ENCODE assay signal across 22 cellular contexts in the genomic region with DNA sequence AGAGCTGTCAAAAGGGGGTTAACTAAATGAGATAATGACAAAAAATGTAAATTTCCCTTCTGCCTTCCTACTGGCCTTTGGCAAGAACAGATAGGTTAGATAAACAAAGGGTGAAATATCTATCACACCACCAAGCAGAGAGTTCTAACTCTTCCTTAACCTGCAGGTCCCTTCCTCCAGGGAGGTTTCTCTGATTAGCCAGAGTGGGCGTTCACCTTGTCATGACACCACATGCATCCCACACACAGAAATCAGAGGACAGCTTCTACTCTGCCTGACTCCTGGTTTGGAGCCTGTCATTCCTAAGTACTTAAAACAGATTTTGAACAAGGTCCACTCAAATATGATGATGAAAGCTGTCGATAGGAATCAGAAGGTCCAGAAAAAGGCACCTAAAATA.
DNase-seq lines count a peak whose midpoint lies in the region; ATAC-seq, FAIRE-seq and TF ChIP-seq lines count a peak whose summit lies in the region.
"Had no signal": no experiment of that assay in that cellular context is flagged by ENCODE, and none has a peak within 500 bp of the region (broad histone marks: within the 10 kb centered on the region; RNA-seq: fewer than 3 reads in every experiment).

No MANE protein-coding gene starts in this region.

- H2AK5ac ChIP-seq in IMR-90 (ENCODE audit: low read depth, low read length) = 0 out of 2 replicates have a peak overlapping the region, but pooled peaks have one; percentile 57

- H4K20me1 ChIP-seq in IMR-90 (ENCODE audit: insufficient read depth, low read length) (no peaks in the 10 kb centered on the region), K562 (replicated peaks; ENCODE audit: control insufficient read depth, insufficient read depth, low read length) (no peaks in the 10 kb centered on the region), osteoblast (ENCODE audit: insufficient read depth, low read length) (no peaks in the 10 kb centered on the region)
- H4K20me1 ChIP-seq: BLaER1 had no signal

- 0 out of 2 replicates have a peak overlapping the region, but pooled peaks have one; percentile 31 for H2BK20ac ChIP-seq in IMR-90 (ENCODE audit: low read depth, low read length)

- H3K4ac ChIP-seq in IMR-90 (ENCODE audit: low read depth, low read length) = peak overlapping the region; percentile 59; the same call in 1 of the 2 replicates

- H3K79me1 ChIP-seq in IMR-90 (ENCODE audit: low read depth in 1 of 2, low read length in 2 of 2) = peaks cover 4 to 25% of the 10 kb centered on the region in 2 experiments

- no CpG with 5 or more reads among the region's 2 CpGs for WGBS in IMR-90 (ENCODE audit: extremely low coverage in 2 of 2, insufficient read length in 1 of 2), 2 experiments
- 87% methylated on average over 2 of the region's 2 CpGs for WGBS in K562 (ENCODE audit: insufficient coverage, low coverage, missing lambda C conversion rate)

- H3K27ac ChIP-seq in CD4-positive, CD25-positive, alpha-beta regulatory T cell (ENCODE audit: insufficient read depth, low read length, poor library complexity, severe bottlenecking) = no peak overlapping the region
- 0 out of 2 replicates have a peak overlapping the region, but pooled peaks have one; percentile 9 for H3K27ac ChIP-seq in IMR-90 (ENCODE audit: insufficient read depth, low read length)
- H3K27ac ChIP-seq in K562 (ENCODE audit: extremely low read depth, low read depth, low read length) = no peak overlapping the region
- H3K27ac ChIP-seq in osteoblast (ENCODE audit: low read depth, low read length) = peak overlapping the region; percentile 86
- H3K27ac ChIP-seq: BLaER1, C4-2B had no signal

- no peak for FAIRE-seq in K562 (lab: Jason Lieb, UNC)
- FAIRE-seq: D721Med, GM12878, GM19239, H1 had no signal

- H3K4me2 ChIP-seq in IMR-90 (ENCODE audit: low read depth, low read length) (no peak overlapping the region), K562 (ENCODE audit: insufficient read depth, low read length) (no peak overlapping the region), osteoblast (ENCODE audit: insufficient read depth, low read length) (no peak overlapping the region)
- H3K4me2 ChIP-seq: BLaER1 had no signal

- no peak overlapping the region for H2BK5ac ChIP-seq in IMR-90 (ENCODE audit: low read depth, low read length, poor library complexity, severe bottlenecking)

- peak overlapping the region in 2 of 3 donors; percentile 36 to 39 for H3K27ac Mint-ChIP-seq in CD4-positive, CD25-positive, alpha-beta regulatory T cell
- H3K27ac Mint-ChIP-seq in activated T-helper 1 cell treated with anti-CD3 and anti-CD28 coated beads, Interleukin-12 subunit alpha, Interleukin-12 subunit beta, Interleukin-2, Interleukin-4 antibody, amounts not matched to agents 30 ng/mL and 10 ng/mL and 1 ng/mL, durations not matched to agents 14 hours and 24 hours and 36 hours = no peak overlapping the region
- H3K27ac Mint-ChIP-seq in stimulated activated memory B cell treated with anti-CD40 and anti-IgM and Interleukin-4, amounts not matched to agents 10 μg/mL and 1 μg/mL and 100 μg/mL, for 72 hours = no peak overlapping the region
- H3K27ac Mint-ChIP-seq: CD4-positive, alpha-beta T cell had no signal

- no peak overlapping the region for H2AK9ac ChIP-seq in IMR-90 (replicated peaks; ENCODE audit: low read depth, low read length, poor library complexity)

- no peak for TF ChIP-seq EP300 in K562 (IDR thresholded peaks at IDR 0.05; ENCODE audit: low read length)

- POLR2A ChIA-PET in IMR-90 (lab: Charles Lee; ENCODE audit: unreplicated experiment) (no interaction called here), K562 (lab: Yijun Ruan, JAX) (interaction anchor here (0.9 kb wide), 1 partner anchor 49 kb away, joined by 4 read pairs; no protein-coding TSS in a partner anchor)

- H3K56ac ChIP-seq in IMR-90 (ENCODE audit: extremely low read depth, insufficient read depth, low read length) = no peak overlapping the region

- H2AFZ ChIP-seq in IMR-90 (replicated peaks; ENCODE audit: low read length, poor library complexity) = no peak overlapping the region
- H2AFZ ChIP-seq in K562 (ENCODE audit: low read depth, low read length) = no peak overlapping the region
- no peak overlapping the region for H2AFZ ChIP-seq in osteoblast (ENCODE audit: low read length)
- H2AFZ ChIP-seq: GM23248 had no signal

- H3K9me3 Mint-ChIP-seq in CD4-positive, CD25-positive, alpha-beta regulatory T cell = no peaks in the 10 kb centered on the region
- no peaks in the 10 kb centered on the region for H3K9me3 Mint-ChIP-seq in activated T-helper 1 cell treated with anti-CD3 and anti-CD28 coated beads, Interleukin-12 subunit alpha, Interleukin-12 subunit beta, Interleukin-2, Interleukin-4 antibody, amounts not matched to agents 30 ng/mL and 10 ng/mL and 1 ng/mL, durations not matched to agents 14 hours and 24 hours and 36 hours
- no peaks in the 10 kb centered on the region for H3K9me3 Mint-ChIP-seq in stimulated activated memory B cell treated with anti-CD40 and anti-IgM and Interleukin-4, amounts not matched to agents 10 μg/mL and 1 μg/mL and 100 μg/mL, for 72 hours
- H3K9me3 Mint-ChIP-seq: CD4-positive, alpha-beta T cell; CD8-positive, alpha-beta memory T cell had no signal

- TF ChIP-seq POLR2A in IMR-90 (IDR thresholded peaks at IDR 0.05; ENCODE audit: low read depth, low read length) (no peak), K562 (conservative IDR thresholded peaks at IDR 0.05) (no peak)

- CTCF ChIA-PET in IMR-90 (lab: Yijun Ruan, JAX) = interaction anchor here (0.6 to 0.8 kb wide), 2 partner anchors 43 to 836 kb away, joined by 3 read pairs; no protein-coding TSS in a partner anchor
- CTCF ChIA-PET in K562 (lab: Yijun Ruan, JAX; ENCODE audit: low intra/inter-chr PET ratio) = no interaction called here

- in situ Hi-C loops in IMR-90 (cut with MboI; ENCODE audit: low sequenced_read_pairs) = no loop called here
- in situ Hi-C loops in K562 (cut with MboI) = no loop called here

- intact Hi-C loops in IMR-90 (cut with micrococcal nuclease) = loop anchor here (5.0 kb wide), 1 partner anchor 32 kb away; no protein-coding TSS in a partner anchor
- intact Hi-C loops in K562 (cut with micrococcal nuclease) = loop anchor here (10.0 kb wide), 1 partner anchor 75 kb away; no protein-coding TSS in a partner anchor
- intact Hi-C loops in activated T-helper 1 cell treated with anti-CD3 and anti-CD28 coated beads, Interleukin-12 subunit alpha, Interleukin-12 subunit beta, Interleukin-2, Interleukin-4 antibody, amounts not matched to agents 30 ng/mL and 10 ng/mL and 1 ng/mL, durations not matched to agents 14 hours and 24 hours and 36 hours (cut with micrococcal nuclease) = no loop called here

- no TSS peak for BruUV-seq in IMR-90 (replicated peaks; lab: Mats Ljungman, UMichigan)
- BruUV-seq in K562 (replicated peaks; lab: Mats Ljungman, UMichigan) = no TSS peak

- H3K9ac ChIP-seq in IMR-90 (ENCODE audit: low read depth, low read length) = no peak overlapping the region
- H3K9ac ChIP-seq in K562 (ENCODE audit: insufficient read depth in 1 of 2, low read depth in 2 of 2, low read length in 2 of 2) = no peak overlapping the region
- H3K9ac ChIP-seq: BLaER1, GM23248 had no signal

- H4K5ac ChIP-seq in IMR-90 (ENCODE audit: low read depth, low read length) = 0 out of 2 replicates have a peak overlapping the region, but pooled peaks have one; percentile 48

- H3K79me2 ChIP-seq in K562 (ENCODE audit: control insufficient read depth, insufficient read depth, low read length) (no peaks in the 10 kb centered on the region), osteoblast (ENCODE audit: insufficient read depth, low read length) (peaks cover 12% of the 10 kb centered on the region)

- no peak overlapping the region; the same call in 1 of the 2 replicates for H3K14ac ChIP-seq in IMR-90 (replicated peaks; ENCODE audit: low read depth, low read length)

- ATAC-seq in CD4-positive, CD25-positive, alpha-beta regulatory T cell (ENCODE audit: low read depth in 2 of 2) = no peak
- ATAC-seq in IMR-90 (ENCODE audit: low read depth) (no peak), K562 (no peak)
- ATAC-seq in stimulated activated memory B cell treated with anti-CD40 and anti-IgM and Interleukin-4, amounts not matched to agents 10 μg/mL and 1 μg/mL and 100 μg/mL, for 72 hours = no peak
- ATAC-seq: GM12878 had no signal

- TF ChIP-seq CTCF in IMR-90 (conservative IDR thresholded peaks at IDR 0.05; ENCODE audit: low read depth, low read length) (no peak), K562 (IDR thresholded peaks at IDR 0.05 in 2 of 3, conservative IDR thresholded peaks at IDR 0.05 in 1 of 3; ENCODE audit: insufficient read depth in 2 of 3, low read depth in 1 of 3, low read length in 3 of 3) (no peak), osteoblast (IDR thresholded peaks at IDR 0.05; ENCODE audit: extremely low read depth, low read depth, low read length) (no peak), BE2C (IDR thresholded peaks at IDR 0.05; ENCODE audit: low read depth, low read length) (no peak)

- H4K8ac ChIP-seq in IMR-90 (ENCODE audit: low read depth in 2 of 2, low read length in 2 of 2) = peak overlapping the region in 1 of 2 experiments; percentile 55; a peak in 1 of 4 replicates

- no peaks in the 10 kb centered on the region for H3K9me3 ChIP-seq in CD4-positive, CD25-positive, alpha-beta regulatory T cell (ENCODE audit: control insufficient read depth in 2 of 2, low read length in 2 of 2)
- H3K9me3 ChIP-seq in IMR-90 (ENCODE audit: control insufficient read depth, insufficient read depth, low read length) (no peaks in the 10 kb centered on the region), K562 (replicated peaks; ENCODE audit: control insufficient read depth, insufficient read depth, low read depth, low read length) (no peaks in the 10 kb centered on the region), osteoblast (ENCODE audit: low read depth, low read length) (no peaks in the 10 kb centered on the region), BE2C (no peaks in the 10 kb centered on the region)
- H3K9me3 ChIP-seq: BLaER1 had no signal

- no peaks in the 10 kb centered on the region for H3K27me3 ChIP-seq in CD4-positive, CD25-positive, alpha-beta regulatory T cell (ENCODE audit: control insufficient read depth, insufficient read depth, low read length)
- no peaks in the 10 kb centered on the region for H3K27me3 ChIP-seq in IMR-90 (ENCODE audit: control insufficient read depth, insufficient read depth, low read length)
- H3K27me3 ChIP-seq in K562 (ENCODE audit: control insufficient read depth in 2 of 2, insufficient read depth in 2 of 2, low read length in 2 of 2) = no peaks in the 10 kb centered on the region
- H3K27me3 ChIP-seq in osteoblast (ENCODE audit: insufficient read depth, low read length) = no peaks in the 10 kb centered on the region
- no peaks in the 10 kb centered on the region for H3K27me3 ChIP-seq in BE2C
- H3K27me3 ChIP-seq: BLaER1 had no signal

- H4K91ac ChIP-seq in IMR-90 (ENCODE audit: insufficient read depth, low read depth, low read length) = no peak overlapping the region

- peaks cover 87% of the 10 kb centered on the region for H3K36me3 ChIP-seq in CD4-positive, CD25-positive, alpha-beta regulatory T cell (ENCODE audit: control insufficient read depth, insufficient read depth, low read length)
- peaks cover 16% of the 10 kb centered on the region for H3K36me3 ChIP-seq in IMR-90 (ENCODE audit: control insufficient read depth, insufficient read depth, low read length)
- H3K36me3 ChIP-seq in K562 (ENCODE audit: control insufficient read depth, insufficient read depth, low read length) = peaks cover 88% of the 10 kb centered on the region
- peaks cover 67% of the 10 kb centered on the region for H3K36me3 ChIP-seq in osteoblast (ENCODE audit: insufficient read depth, low read length)
- peaks cover 83% of the 10 kb centered on the region for H3K36me3 ChIP-seq in BE2C

- H2BK15ac ChIP-seq in IMR-90 (ENCODE audit: low read depth, low read length) = 0 out of 3 replicates have a peak overlapping the region, but pooled peaks have one; percentile 41

- dilution Hi-C loops in IMR-90 (cut with HindIII; ENCODE audit: low sequenced_read_pairs, unreplicated experiment) = no loop called here

- H3K18ac ChIP-seq in IMR-90 (ENCODE audit: low read depth, low read length) = peak overlapping the region; percentile 9; the same call in 1 of the 2 replicates

- H3K23ac ChIP-seq in IMR-90 (ENCODE audit: low read depth, low read length) = no peak overlapping the region

- TF ChIP-seq RAD21 in IMR-90 (IDR thresholded peaks at IDR 0.05; ENCODE audit: low read length) (no peak), K562 (CRISPR knock-in tag; conservative IDR thresholded peaks at IDR 0.05 in 1 of 2, IDR thresholded peaks at IDR 0.05 in 1 of 2) (no peak)

- H3K4me1 ChIP-seq in CD4-positive, CD25-positive, alpha-beta regulatory T cell (ENCODE audit: control insufficient read depth, insufficient read depth, low read length, poor library complexity, severe bottlenecking) = no peaks in the 10 kb centered on the region
- H3K4me1 ChIP-seq in IMR-90 (ENCODE audit: control insufficient read depth, insufficient read depth, low read length) = peaks cover 41% of the 10 kb centered on the region
- peaks cover 14 to 21% of the 10 kb centered on the region in 2 experiments for H3K4me1 ChIP-seq in K562 (replicated peaks in 1 of 2; ENCODE audit: control insufficient read depth in 2 of 2, insufficient read depth in 2 of 2, low read length in 2 of 2)
- H3K4me1 ChIP-seq in osteoblast (ENCODE audit: insufficient read depth, low read length) = peaks cover 86% of the 10 kb centered on the region
- no peaks in the 10 kb centered on the region for H3K4me1 ChIP-seq in BE2C

- H3K4me3 ChIP-seq in CD4-positive, CD25-positive, alpha-beta regulatory T cell (ENCODE audit: low read depth, low read length) = no peak overlapping the region
- H3K4me3 ChIP-seq in IMR-90 (ENCODE audit: insufficient read depth, low read depth, low read length) (no peak overlapping the region), K562 (no peak overlapping the region), osteoblast (ENCODE audit: insufficient read depth, low read length) (no peak overlapping the region), BE2C (ENCODE audit: low read depth, low read length) (no peak overlapping the region)
- H3K4me3 ChIP-seq: BLaER1, GM12878, GM23248 had no signal

- H3K36me3 Mint-ChIP-seq in CD4-positive, CD25-positive, alpha-beta regulatory T cell = peaks cover 66% of the 10 kb centered on the region
- H3K36me3 Mint-ChIP-seq in activated T-helper 1 cell treated with anti-CD3 and anti-CD28 coated beads, Interleukin-12 subunit alpha, Interleukin-12 subunit beta, Interleukin-2, Interleukin-4 antibody, amounts not matched to agents 30 ng/mL and 10 ng/mL and 1 ng/mL, durations not matched to agents 14 hours and 24 hours and 36 hours (ENCODE audit: low read depth) = peaks cover 57% of the 10 kb centered on the region
- peaks cover 61% of the 10 kb centered on the region for H3K36me3 Mint-ChIP-seq in stimulated activated memory B cell treated with anti-CD40 and anti-IgM and Interleukin-4, amounts not matched to agents 10 μg/mL and 1 μg/mL and 100 μg/mL, for 72 hours

- peaks cover under 1 to 5% (median 3%) of the 10 kb centered on the region in 4 donors for H3K4me1 Mint-ChIP-seq in CD4-positive, CD25-positive, alpha-beta regulatory T cell
- peaks cover 49% of the 10 kb centered on the region for H3K4me1 Mint-ChIP-seq in activated T-helper 1 cell treated with anti-CD3 and anti-CD28 coated beads, Interleukin-12 subunit alpha, Interleukin-12 subunit beta, Interleukin-2, Interleukin-4 antibody, amounts not matched to agents 30 ng/mL and 10 ng/mL and 1 ng/mL, durations not matched to agents 14 hours and 24 hours and 36 hours (ENCODE audit: low read depth)
- no peaks in the 10 kb centered on the region for H3K4me1 Mint-ChIP-seq in stimulated activated memory B cell treated with anti-CD40 and anti-IgM and Interleukin-4, amounts not matched to agents 10 μg/mL and 1 μg/mL and 100 μg/mL, for 72 hours

- no peak overlapping the region for H3K4me3 Mint-ChIP-seq in CD4-positive, CD25-positive, alpha-beta regulatory T cell
- no peak overlapping the region for H3K4me3 Mint-ChIP-seq in activated T-helper 1 cell treated with anti-CD3 and anti-CD28 coated beads, Interleukin-12 subunit alpha, Interleukin-12 subunit beta, Interleukin-2, Interleukin-4 antibody, amounts not matched to agents 30 ng/mL and 10 ng/mL and 1 ng/mL, durations not matched to agents 14 hours and 24 hours and 36 hours
- no peak overlapping the region for H3K4me3 Mint-ChIP-seq in stimulated activated memory B cell treated with anti-CD40 and anti-IgM and Interleukin-4, amounts not matched to agents 10 μg/mL and 1 μg/mL and 100 μg/mL, for 72 hours
- H3K4me3 Mint-ChIP-seq: CD4-positive, alpha-beta T cell; CD8-positive, alpha-beta memory T cell had no signal

- H3K9me1 ChIP-seq in IMR-90 (ENCODE audit: insufficient read depth, low read length) = peaks cover 42% of the 10 kb centered on the region
- H3K9me1 ChIP-seq in K562 (ENCODE audit: control insufficient read depth, insufficient read depth, low read length) = no peaks in the 10 kb centered on the region

- peak overlapping the region; percentile 54 for H2BK120ac ChIP-seq in IMR-90 (ENCODE audit: low read depth, low read length)

- H3K27me3 Mint-ChIP-seq in CD4-positive, CD25-positive, alpha-beta regulatory T cell = no peaks in the 10 kb centered on the region
- no peaks in the 10 kb centered on the region for H3K27me3 Mint-ChIP-seq in activated T-helper 1 cell treated with anti-CD3 and anti-CD28 coated beads, Interleukin-12 subunit alpha, Interleukin-12 subunit beta, Interleukin-2, Interleukin-4 antibody, amounts not matched to agents 30 ng/mL and 10 ng/mL and 1 ng/mL, durations not matched to agents 14 hours and 24 hours and 36 hours (ENCODE audit: insufficient read depth)
- H3K27me3 Mint-ChIP-seq in stimulated activated memory B cell treated with anti-CD40 and anti-IgM and Interleukin-4, amounts not matched to agents 10 μg/mL and 1 μg/mL and 100 μg/mL, for 72 hours = no peaks in the 10 kb centered on the region
- H3K27me3 Mint-ChIP-seq: CD4-positive, alpha-beta T cell; CD8-positive, alpha-beta memory T cell had no signal

- DNase-seq in CD4-positive, CD25-positive, alpha-beta regulatory T cell = no peak
- DNase-seq in IMR-90 = no peak
- DNase-seq in K562 (ENCODE audit: extremely low read depth in 1 of 4, low spot score in 3 of 4) = peak in 1 of 4 experiments; percentile 14
- no peak for DNase-seq in osteoblast (ENCODE audit: insufficient read length, low spot score, missing footprints)
- no peak for DNase-seq in activated T-helper 1 cell treated with anti-CD3 and anti-CD28 coated beads, Interleukin-12 subunit alpha, Interleukin-12 subunit beta, Interleukin-2, Interleukin-4 antibody, amounts not matched to agents 30 ng/mL and 10 ng/mL and 1 ng/mL, durations not matched to agents 14 hours and 24 hours and 36 hours (ENCODE audit: low spot score)
- DNase-seq in BE2C = no peak
- DNase-seq: CD4-positive, alpha-beta T cell; CD8-positive, alpha-beta memory T cell; DMS 273 treated with DMSO at 0.1 percent for 48 hours; DMS79; EL; GDM1; GM23248; H7; HCEC 1CT had no signal

Comparison
In these comparisons a context has a peak if more than half of its experiments do, and no peak if none do; other contexts are left out.
1. H3K27ac ChIP-seq: peak in IMR-90 (single experiment) and osteoblast (single experiment); none in CD4-positive, CD25-positive, alpha-beta regulatory T cell (single experiment) and K562 (single experiment).
2. H3K27ac Mint-ChIP-seq: peak in CD4-positive, CD25-positive, alpha-beta regulatory T cell (2 of 3); none in activated T-helper 1 cell treated with anti-CD3 and anti-CD28 coated beads, Interleukin-12 subunit alpha, Interleukin-12 subunit beta, Interleukin-2, Interleukin-4 antibody, amounts not matched to agents 30 ng/mL and 10 ng/mL and 1 ng/mL, durations not matched to agents 14 hours and 24 hours and 36 hours (single experiment) and stimulated activated memory B cell treated with anti-CD40 and anti-IgM and Interleukin-4, amounts not matched to agents 10 μg/mL and 1 μg/mL and 100 μg/mL, for 72 hours (single experiment).